Comparison of ENCODE assay signal across 8 cellular contexts in genomic region chr2:28649481-28650260, GRCh38.
DNase-seq lines count a peak whose midpoint lies in the region; ATAC-seq and TF ChIP-seq lines count a peak whose summit lies in the region.

No MANE protein-coding gene starts in this region.

- DNase-seq in A172 (ENCODE audit: low spot score) (peak; percentile 64), left lung (no peak), AML-193 (lab: John Stamatoyannopoulos, UW) (no peak), NCI-H1092 (lab: John Stamatoyannopoulos, UW) (no peak), epidermal melanocyte (ENCODE audit: insufficient read length, low spot score) (no peak)
- DNase-seq in activated CD4-positive, alpha-beta T cell treated with anti-CD3 and anti-CD28 coated beads, Interleukin-2, amount 50 U/mL, for 48 hours: peak; percentile 60 to 70

- ATAC-seq in GM21786 (IDR thresholded peaks at IDR 0.05; ENCODE audit: unreplicated experiment) (peak; percentile 62), left lung (peak; percentile 62), GM18907 (IDR thresholded peaks at IDR 0.05; ENCODE audit: unreplicated experiment) (no peak)

- no peaks in the 10 kb centered on the region for H3K9me3 ChIP-seq in left lung

- intact Hi-C loops in left lung (cut with DNase I): no loop called here

- H3K27ac ChIP-seq in left lung: no peak overlapping the region

- no peaks in the 10 kb centered on the region for H3K36me3 ChIP-seq in left lung

- no peak overlapping the region for H3K4me3 ChIP-seq in left lung

- TF ChIP-seq CTCF in left lung (IDR thresholded peaks at IDR 0.05): no peak

- no peaks in the 10 kb centered on the region for H3K27me3 ChIP-seq in left lung

- no peaks in the 10 kb centered on the region for H3K4me1 ChIP-seq in left lung

Comparison
In these comparisons a context has a peak if more than half of its experiments do, and no peak if none do; other contexts are left out.
1. DNase-seq: peak in A172 (single experiment) and activated CD4-positive, alpha-beta T cell treated with anti-CD3 and anti-CD28 coated beads, Interleukin-2, amount 50 U/mL, for 48 hours (2 of 2); none in left lung (0 of 2), AML-193 (0 of 2), NCI-H1092 (single experiment) and epidermal melanocyte (single experiment).